7 cellular contexts compared by ENCODE assay signal in the genomic region with DNA sequence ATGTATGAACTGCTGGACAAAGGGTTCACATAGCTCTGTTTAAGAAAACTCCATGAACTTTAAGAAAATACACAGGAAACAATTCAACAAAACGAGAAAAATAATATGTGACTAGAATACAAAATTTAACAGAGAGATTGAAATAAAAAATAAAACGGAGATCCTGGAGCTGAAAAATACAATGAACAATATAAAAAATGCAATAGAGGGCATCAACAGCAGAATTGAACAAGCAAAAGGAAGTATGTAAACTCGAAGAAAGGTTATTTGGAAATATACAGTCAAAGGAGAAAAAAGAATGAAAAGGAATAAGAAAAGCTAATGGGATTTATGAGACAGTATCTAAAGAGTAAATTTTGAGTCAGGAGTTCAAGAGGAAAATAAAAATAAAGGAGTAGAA.
"Had no signal": no experiment of that assay in that cellular context is flagged by ENCODE, and none has a peak within 500 bp of the region (broad histone marks: within the 10 kb centered on the region; RNA-seq: fewer than 3 reads in every experiment).

No MANE protein-coding gene starts in this region.

- H3K4me3 ChIP-seq: GM23338 had no signal

- ATAC-seq: GM23338 had no signal

- H3K4me1 Mint-ChIP-seq: GM23338, H9 had no signal

- DNase-seq: H9, HCEC 1CT, HFFc6, IMR-90, KG1 had no signal

- H3K27ac Mint-ChIP-seq: GM23338, H9, HFFc6 had no signal

- H3K4me3 Mint-ChIP-seq: GM23338, H9, HFFc6 had no signal

- H3K27ac ChIP-seq: HL-60 had no signal
